ENCODE assay signal across 25 cellular contexts in genomic region chr2:7146151-7146550, GRCh38.
"Had no signal": no experiment of that assay in that cellular context is flagged by ENCODE, and none has a peak within 500 bp of the region (broad histone marks: within the 10 kb centered on the region; RNA-seq: fewer than 3 reads in every experiment).

No MANE protein-coding gene starts in this region.

- DNase-seq: central memory CD4-positive, alpha-beta T cell; effector CD4-positive, alpha-beta T cell; kidney; left colon; left ventricle myocardium superior; mucosa of descending colon; naive thymus-derived CD8-positive, alpha-beta T cell; occipital lobe; pancreas; psoas muscle; spleen; stimulated activated CD4-positive, alpha-beta T cell treated with anti-CD3 and anti-CD28 coated beads, Interleukin-2, amount 100 ng/mL, for 24 hours; stimulated activated CD4-positive, alpha-beta T cell treated with anti-CD3 and anti-CD28 coated beads, Interleukin-4, amount 100 ng/mL, for 4 hours; stimulated activated naive B cell treated with anti-CD40 and anti-IgM and Interleukin-4, amounts not matched to agents 10 μg/mL and 1 μg/mL and 100 μg/mL, for 72 hours; stimulated activated naive CD8-positive, alpha-beta T cell treated with anti-CD3 and anti-CD28 coated beads, Interleukin-15, amount 100 ng/mL, for 72 hours; testis had no signal

- H3K9me3 ChIP-seq: esophagus muscularis mucosa, mucosa of descending colon, pancreas, testis had no signal

- H3K4me3 ChIP-seq: coronary artery, esophagus muscularis mucosa, gastroesophageal sphincter, hepatocyte, lung, mucosa of descending colon, neural progenitor cell, pancreas, psoas muscle, spleen, testis, tibial nerve had no signal

- H3K36me3 Mint-ChIP-seq: stimulated activated naive B cell treated with anti-CD40 and anti-IgM and Interleukin-4, amounts not matched to agents 10 μg/mL and 1 μg/mL and 100 μg/mL, for 72 hours had no signal

- H3K27me3 Mint-ChIP-seq: naive thymus-derived CD8-positive, alpha-beta T cell; stimulated activated naive CD8-positive, alpha-beta T cell treated with anti-CD3 and anti-CD28 coated beads, Interleukin-15, amount 100 ng/mL, for 72 hours had no signal

- H3K9ac ChIP-seq: neural progenitor cell had no signal

- H3K4me1 ChIP-seq: esophagus muscularis mucosa, gastroesophageal sphincter, pancreas, psoas muscle, spleen, testis, tibial nerve had no signal

- H3K27me3 ChIP-seq: esophagus muscularis mucosa, gastroesophageal sphincter, hepatocyte, neural progenitor cell, pancreas, spleen, testis, tibial nerve had no signal

- H3K36me3 ChIP-seq: esophagus muscularis mucosa, gastroesophageal sphincter, neural progenitor cell, pancreas, spleen, tibial nerve had no signal

- ATAC-seq: gastroesophageal sphincter; left colon; left ventricle myocardium superior; mucosa of descending colon; naive thymus-derived CD8-positive, alpha-beta T cell; psoas muscle; sciatic nerve; stimulated activated naive B cell treated with anti-CD40 and anti-IgM and Interleukin-4, amounts not matched to agents 10 μg/mL and 1 μg/mL and 100 μg/mL, for 72 hours; stimulated activated naive CD8-positive, alpha-beta T cell treated with anti-CD3 and anti-CD28 coated beads, Interleukin-15, amount 100 ng/mL, for 72 hours had no signal

- H3K27ac ChIP-seq: coronary artery, epithelial cell of prostate, esophagus muscularis mucosa, gastroesophageal sphincter, hepatocyte, neural progenitor cell, pancreas, psoas muscle, spleen, testis, tibial nerve had no signal

- H3K27ac Mint-ChIP-seq: naive thymus-derived CD8-positive, alpha-beta T cell; stimulated activated naive B cell treated with anti-CD40 and anti-IgM and Interleukin-4, amounts not matched to agents 10 μg/mL and 1 μg/mL and 100 μg/mL, for 72 hours; stimulated activated naive CD8-positive, alpha-beta T cell treated with anti-CD3 and anti-CD28 coated beads, Interleukin-15, amount 100 ng/mL, for 72 hours had no signal

- H3K4me1 Mint-ChIP-seq: stimulated activated naive B cell treated with anti-CD40 and anti-IgM and Interleukin-4, amounts not matched to agents 10 μg/mL and 1 μg/mL and 100 μg/mL, for 72 hours; stimulated activated naive CD8-positive, alpha-beta T cell treated with anti-CD3 and anti-CD28 coated beads, Interleukin-15, amount 100 ng/mL, for 72 hours had no signal

- H3K4me3 Mint-ChIP-seq: naive thymus-derived CD8-positive, alpha-beta T cell; neural progenitor cell; stimulated activated naive B cell treated with anti-CD40 and anti-IgM and Interleukin-4, amounts not matched to agents 10 μg/mL and 1 μg/mL and 100 μg/mL, for 72 hours; stimulated activated naive CD8-positive, alpha-beta T cell treated with anti-CD3 and anti-CD28 coated beads, Interleukin-15, amount 100 ng/mL, for 72 hours had no signal
